Comparison of ENCODE assay signal across 12 cellular contexts in genomic region chr16:49890876-49891275, GRCh38. TPM values are rescaled to one million over a fixed set of nuclear protein-coding genes. Genes with fewer than 3 reads are reported as not detected.
DNase-seq lines count a peak whose midpoint lies in the region; ATAC-seq and TF ChIP-seq lines count a peak whose summit lies in the region.
"Had no signal": no experiment of that assay in that cellular context is flagged by ENCODE, and none has a peak within 500 bp of the region (broad histone marks: within the 10 kb centered on the region; RNA-seq: fewer than 3 reads in every experiment).

No MANE protein-coding gene starts in this region.

- peak; percentile 82 for ATAC-seq in activated CD4-positive, alpha-beta T cell treated with anti-CD3 and anti-CD28 coated beads for 36 hours
- no peak for ATAC-seq in GM18498 (IDR thresholded peaks at IDR 0.05; ENCODE audit: unreplicated experiment)
- ATAC-seq: PC-3 had no signal

- H3K27ac ChIP-seq in OCI-LY1 (ENCODE audit: low read depth, low read length, poor library complexity, severe bottlenecking) (no peak overlapping the region), ascending aorta (no peak overlapping the region)

- no peaks in the 10 kb centered on the region for H4K20me1 ChIP-seq in OCI-LY1 (ENCODE audit: insufficient read depth, low read length)

- no peaks in the 10 kb centered on the region for H3K36me3 Mint-ChIP-seq in activated CD4-positive, alpha-beta T cell treated with anti-CD3 and anti-CD28 coated beads for 36 hours (ENCODE audit: low read depth)

- H3K4me3 Mint-ChIP-seq in activated CD4-positive, alpha-beta T cell treated with anti-CD3 and anti-CD28 coated beads for 36 hours: no peak overlapping the region

- peak; percentile 48; the same call in 1 of the 2 replicates for TF ChIP-seq CTCF in OCI-LY1 (IDR thresholded peaks at IDR 0.05; ENCODE audit: low read length)
- TF ChIP-seq CTCF in fibroblast of mammary gland (conservative IDR thresholded peaks at IDR 0.05; ENCODE audit: control insufficient read depth, insufficient read depth, low read depth, low read length): peak; percentile 22
- TF ChIP-seq CTCF in ascending aorta (IDR thresholded peaks at IDR 0.05): peak in 1 of 3 experiments; percentile 22

- peaks cover 15% of the 10 kb centered on the region for H3K27me3 Mint-ChIP-seq in activated CD4-positive, alpha-beta T cell treated with anti-CD3 and anti-CD28 coated beads for 36 hours

- no peaks in the 10 kb centered on the region for H3K9me3 ChIP-seq in OCI-LY1 (ENCODE audit: low read length)
- no peaks in the 10 kb centered on the region for H3K9me3 ChIP-seq in ascending aorta

- POLR2A ChIA-PET in activated CD4-positive, alpha-beta T cell treated with anti-CD3 and anti-CD28 coated beads for 36 hours (lab: Charles Lee): no interaction called here

- H3K27ac Mint-ChIP-seq in activated CD4-positive, alpha-beta T cell treated with anti-CD3 and anti-CD28 coated beads for 36 hours: no peak overlapping the region

- H3K4me1 Mint-ChIP-seq in activated CD4-positive, alpha-beta T cell treated with anti-CD3 and anti-CD28 coated beads for 36 hours: no peaks in the 10 kb centered on the region

- H3K4me2 ChIP-seq in OCI-LY1 (ENCODE audit: low read length): no peak overlapping the region

- no peaks in the 10 kb centered on the region for H3K9me3 Mint-ChIP-seq in activated CD4-positive, alpha-beta T cell treated with anti-CD3 and anti-CD28 coated beads for 36 hours (ENCODE audit: low read depth)

- H3K27me3 ChIP-seq in OCI-LY1 (ENCODE audit: insufficient read depth, low read length): no peaks in the 10 kb centered on the region
- H3K27me3 ChIP-seq in ascending aorta: no peaks in the 10 kb centered on the region

- no peaks in the 10 kb centered on the region for H3K36me3 ChIP-seq in OCI-LY1 (ENCODE audit: insufficient read depth, low read length)
- no peaks in the 10 kb centered on the region for H3K36me3 ChIP-seq in ascending aorta

- no peaks in the 10 kb centered on the region for H3K9me2 ChIP-seq in OCI-LY1 (ENCODE audit: low read depth, low read length)

- H3K79me2 ChIP-seq in OCI-LY1 (ENCODE audit: insufficient read depth, low read length): no peaks in the 10 kb centered on the region

- CTCF ChIA-PET in activated CD4-positive, alpha-beta T cell treated with anti-CD3 and anti-CD28 coated beads for 36 hours (lab: Charles Lee): interaction anchor here (0.6 to 2.2 kb wide), 4 partner anchors 14 to 370 kb away, joined by 3 to 8 read pairs (median 3); no protein-coding TSS in a partner anchor

- H3K4me1 ChIP-seq in OCI-LY1 (ENCODE audit: insufficient read depth, low read length, severe bottlenecking) (no peaks in the 10 kb centered on the region), ascending aorta (no peaks in the 10 kb centered on the region)

- H3F3A ChIP-seq in OCI-LY1 (ENCODE audit: insufficient read depth, low read length): no peaks in the 10 kb centered on the region

- peak; percentile 63 for DNase-seq in activated CD4-positive, alpha-beta T cell treated with anti-CD3 and anti-CD28 coated beads for 36 hours
- no peak for DNase-seq in activated CD4-positive, alpha-beta T cell treated with anti-CD3 and anti-CD28 coated beads, Interleukin-2, amount 50 U/mL, for 4 hours
- DNase-seq in fibroblast of mammary gland (ENCODE audit: low read depth) (peak; percentile 2), cerebellar nuclear complex (lab: John Stamatoyannopoulos, UW) (no peak), ascending aorta (ENCODE audit: low spot score in 2 of 2) (no peak)
- peak; percentile 4 for DNase-seq in stimulated activated CD4-positive, alpha-beta T cell treated with anti-CD3 and anti-CD28 coated beads, Interleukin-4, amount 100 ng/mL, for 24 hours
- DNase-seq: foreskin fibroblast; occipital lobe; PC-3; stimulated activated naive CD4-positive, alpha-beta T cell treated with Interleukin-2 at 50 U/mL for 16 hours had no signal

- H3K4me3 ChIP-seq in OCI-LY1 (ENCODE audit: low read depth, low read length, poor library complexity, severe bottlenecking) (no peak overlapping the region), fibroblast of mammary gland (ENCODE audit: control insufficient read depth, low read depth, low read length) (no peak overlapping the region), ascending aorta (no peak overlapping the region)

- H3K9ac ChIP-seq in OCI-LY1 (ENCODE audit: low read length): no peak overlapping the region

- intact Hi-C loops in activated CD4-positive, alpha-beta T cell treated with anti-CD3 and anti-CD28 coated beads for 36 hours (cut with DNase I, micrococcal nuclease): no loop called here
- intact Hi-C loops in ascending aorta (cut with DNase I): no loop called here

- no peak overlapping the region for H2AFZ ChIP-seq in OCI-LY1 (ENCODE audit: low read length)

RNA-seq across cellular contexts. Expression of gene ZNF423, which starts 35.0 kb away (rescaled TPM):
- not detected for total RNA-seq in activated CD4-positive, alpha-beta T cell treated with anti-CD3 and anti-CD28 coated beads for 36 hours
- total RNA-seq in ascending aorta: 42.9 TPM
- total RNA-seq: PC-3 had no signal

Comparison
In these comparisons a context has a peak if more than half of its experiments do, and no peak if none do; other contexts are left out.
1. DNase-seq: peak in activated CD4-positive, alpha-beta T cell treated with anti-CD3 and anti-CD28 coated beads for 36 hours (single experiment), fibroblast of mammary gland (single experiment) and stimulated activated CD4-positive, alpha-beta T cell treated with anti-CD3 and anti-CD28 coated beads, Interleukin-4, amount 100 ng/mL, for 24 hours (single experiment); none in activated CD4-positive, alpha-beta T cell treated with anti-CD3 and anti-CD28 coated beads, Interleukin-2, amount 50 U/mL, for 4 hours (0 of 2), cerebellar nuclear complex (0 of 2) and ascending aorta (0 of 2).
2. RNA of gene ZNF423, which starts 35.0 kb away (total RNA-seq): 42.9 TPM in ascending aorta (single experiment); not detected in activated CD4-positive, alpha-beta T cell treated with anti-CD3 and anti-CD28 coated beads for 36 hours; every median in the first group is over 10 times any median in the second.